In the genomic region with DNA sequence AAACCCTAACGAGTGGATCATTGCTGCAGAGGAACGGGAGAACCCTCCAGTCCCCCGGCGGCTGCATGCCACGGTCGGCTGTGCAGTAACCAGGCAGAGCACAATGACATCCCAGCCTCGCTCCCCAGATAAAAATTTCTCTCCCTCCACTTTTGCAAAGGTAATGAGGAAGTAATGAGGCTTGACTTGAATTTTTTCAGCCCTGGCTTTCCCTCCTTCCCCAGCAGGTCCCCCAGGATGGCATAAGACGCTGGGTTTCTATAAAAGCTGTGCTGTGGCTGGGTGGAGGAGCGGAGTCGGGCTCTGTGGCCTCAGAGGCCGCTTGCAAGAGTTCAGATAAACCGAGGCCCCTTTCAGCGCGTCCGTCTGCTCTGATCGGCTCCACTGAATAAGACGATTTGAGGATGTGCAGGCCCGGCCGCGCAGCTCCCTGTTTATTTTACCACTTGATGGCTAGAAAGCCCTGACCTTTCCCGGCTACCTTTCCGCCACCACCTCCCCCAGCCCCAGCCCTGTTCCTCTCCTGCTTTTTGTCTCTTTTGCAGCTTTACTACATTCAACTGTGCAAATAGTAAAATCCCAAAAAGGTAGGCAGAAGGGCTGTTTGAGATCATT, we compare ENCODE assay signal across 23 cellular contexts.
A peak's percentile ranks its signal among the peaks of the same experiment; 100 is the strongest.
DNase-seq lines count a peak whose midpoint lies in the region; ATAC-seq and TF ChIP-seq lines count a peak whose summit lies in the region.
"Had no signal": no experiment of that assay in that cellular context is flagged by ENCODE, and none has a peak within 500 bp of the region (broad histone marks: within the 10 kb centered on the region; RNA-seq: fewer than 3 reads in every experiment).

No MANE protein-coding gene starts in this region.

- H3K79me2 ChIP-seq in mammary epithelial cell (ENCODE audit: insufficient read depth, low read length) = no peaks in the 10 kb centered on the region

- H3K36me3 ChIP-seq in mammary epithelial cell (ENCODE audit: insufficient read depth, low read length) (no peaks in the 10 kb centered on the region), colonic mucosa (no peaks in the 10 kb centered on the region)
- H3K36me3 ChIP-seq: heart right ventricle had no signal

- intact Hi-C loops in mammary epithelial cell (cut with micrococcal nuclease) = no loop called here
- intact Hi-C loops in colonic mucosa (cut with DNase I) = no loop called here

- no peak overlapping the region for H2AFZ ChIP-seq in mammary epithelial cell (ENCODE audit: low read depth, low read length)

- no peaks in the 10 kb centered on the region for H4K20me1 ChIP-seq in mammary epithelial cell (ENCODE audit: insufficient read depth, low read length)

- POLR2A ChIA-PET in WTC11 (lab: Charles Lee) = no interaction called here

- H3K27me3 ChIP-seq in mammary epithelial cell (ENCODE audit: insufficient read depth, low read length) = no peaks in the 10 kb centered on the region
- no peaks in the 10 kb centered on the region for H3K27me3 ChIP-seq in colonic mucosa

- ATAC-seq in WTC11 (no peak), GM18520 (IDR thresholded peaks at IDR 0.05; ENCODE audit: unreplicated experiment) (no peak)
- ATAC-seq: activated T-cell treated with anti-CD3 and anti-CD28 coated beads, Interleukin-2, amount 50 U/mL, for 72 hours; heart right ventricle; PC-3; stimulated activated naive CD8-positive, alpha-beta T cell treated with anti-CD3 and anti-CD28 coated beads, Interleukin-15, Interleukin-2, amounts not matched to agents 100 U/mL and 50 U/mL, for 24 hours; T-cell had no signal

- H3K9me3 Mint-ChIP-seq in WTC11 (no peaks in the 10 kb centered on the region), mesothelial cell of epicardium (no peaks in the 10 kb centered on the region)

- H3K27ac Mint-ChIP-seq in WTC11 = peak overlapping the region; percentile 62
- peak overlapping the region; percentile 93 for H3K27ac Mint-ChIP-seq in mesothelial cell of epicardium
- H3K27ac Mint-ChIP-seq: activated T-cell treated with anti-CD3 and anti-CD28 coated beads, Interleukin-2, amount 50 U/mL, for 72 hours; T-cell had no signal

- H3K4me3 Mint-ChIP-seq in WTC11 (peak overlapping the region; percentile 44), mesothelial cell of epicardium (no peak overlapping the region)
- H3K4me3 Mint-ChIP-seq: activated T-cell treated with anti-CD3 and anti-CD28 coated beads, Interleukin-2, amount 50 U/mL, for 72 hours; central memory CD8-positive, alpha-beta T cell; T-cell had no signal

- H3K9ac ChIP-seq in mammary epithelial cell (ENCODE audit: insufficient read depth, low read length) = no peak overlapping the region
- no peak overlapping the region for H3K9ac ChIP-seq in colonic mucosa (ENCODE audit: low read depth in 2 of 2, low read length in 2 of 2)

- CTCF ChIA-PET in WTC11 (lab: Charles Lee) (interaction anchor here (2.8 kb wide), 1 partner anchor 93 kb away, joined by 9 read pairs; no protein-coding TSS in a partner anchor), mammary epithelial cell (lab: Charles Lee; ENCODE audit: low non-redundant PET) (no interaction called here)

- H3K27ac ChIP-seq in mammary epithelial cell (ENCODE audit: insufficient read depth, low read depth, low read length) (no peak overlapping the region), colonic mucosa (no peak overlapping the region)
- H3K27ac ChIP-seq: heart right ventricle had no signal

- dilution Hi-C loops in mammary epithelial cell (cut with HindIII; ENCODE audit: low sequenced_read_pairs) = no loop called here

- BruUV-seq in mammary epithelial cell (replicated peaks; lab: Mats Ljungman, UMichigan) = no TSS peak

- DNase-seq in NCI-H82 (lab: John Stamatoyannopoulos, UW) (peak; percentile 11), NCI-H82 treated with DMSO at 0.1 percent for 48 hours (lab: John Stamatoyannopoulos, UW; ENCODE audit: unreplicated experiment) (no peak), WTC11 (ENCODE audit: low spot score) (no peak), mesothelial cell of epicardium (ENCODE audit: low spot score in 2 of 2, unreplicated experiment in 2 of 2) (no peak), mammary epithelial cell (no peak), colonic mucosa (no peak)
- no peak for DNase-seq in activated CD8-positive, alpha-beta memory T cell treated with anti-CD3 and anti-CD28 coated beads for 24 hours
- DNase-seq: activated naive CD4-positive, alpha-beta T cell treated with anti-CD3 and anti-CD28 coated beads, Interleukin-2, amount 50 U/mL, for 16 hours; activated T-cell treated with anti-CD3 and anti-CD28 coated beads, Interleukin-2, amount 50 U/mL, for 72 hours; AML-193; aorta; DND-41; heart right ventricle; NCI-H1436 treated with DMSO at 0.1 percent for 48 hours; occipital lobe; PC-3; SHP77 treated with DMSO at 0.1 percent for 48 hours; small intestine; stimulated activated CD4-positive, alpha-beta T cell treated with anti-CD3 and anti-CD28 coated beads, Interleukin-4, amount 100 ng/mL, for 1 hour; stimulated activated naive CD8-positive, alpha-beta T cell treated with anti-CD3 and anti-CD28 coated beads, Interleukin-15, Interleukin-2, amounts not matched to agents 100 U/mL and 50 U/mL, for 24 hours; T-cell had no signal

- H3K27me3 Mint-ChIP-seq in WTC11 (ENCODE audit: low read depth) = peaks cover 39% of the 10 kb centered on the region
- peaks cover 17% of the 10 kb centered on the region for H3K27me3 Mint-ChIP-seq in mesothelial cell of epicardium (ENCODE audit: low read depth)
- H3K27me3 Mint-ChIP-seq: central memory CD8-positive, alpha-beta T cell had no signal

- H3K4me2 ChIP-seq in mammary epithelial cell (ENCODE audit: insufficient read depth, low read depth, low read length) = no peak overlapping the region

- H3K4me3 ChIP-seq in mammary epithelial cell (replicated peaks in 1 of 3; ENCODE audit: insufficient read depth in 1 of 3, low read depth in 2 of 3, low read length in 3 of 3) (no peak overlapping the region), colonic mucosa (no peak overlapping the region)
- H3K4me3 ChIP-seq: heart right ventricle had no signal

- H3K9me3 ChIP-seq in mammary epithelial cell (replicated peaks; ENCODE audit: insufficient read depth, low read length) = peaks cover 10% of the 10 kb centered on the region
- no peaks in the 10 kb centered on the region for H3K9me3 ChIP-seq in colonic mucosa
- H3K9me3 ChIP-seq: heart right ventricle had no signal

- H3K36me3 Mint-ChIP-seq in WTC11 = no peaks in the 10 kb centered on the region
- no peaks in the 10 kb centered on the region for H3K36me3 Mint-ChIP-seq in mesothelial cell of epicardium
- H3K36me3 Mint-ChIP-seq: T-cell had no signal

- H3K4me1 ChIP-seq in mammary epithelial cell (ENCODE audit: insufficient read depth, low read length) = no peaks in the 10 kb centered on the region
- H3K4me1 ChIP-seq in colonic mucosa = no peaks in the 10 kb centered on the region
- H3K4me1 ChIP-seq: heart right ventricle had no signal

- WGBS in mammary epithelial cell (ENCODE audit: low coverage, missing lambda C conversion rate) = 80% methylated on average over 8 of the region's 22 CpGs

- TF ChIP-seq CTCF in WTC11 (IDR thresholded peaks at IDR 0.05) = no peak
- no peak for TF ChIP-seq CTCF in mesothelial cell of epicardium (IDR thresholded peaks at IDR 0.05; ENCODE audit: unreplicated experiment)
- no peak for TF ChIP-seq CTCF in mammary epithelial cell (conservative IDR thresholded peaks at IDR 0.05 in 1 of 2, IDR thresholded peaks at IDR 0.05 in 1 of 2; ENCODE audit: extremely low read depth in 1 of 2, insufficient read depth in 1 of 2, low read depth in 1 of 2, low read length in 2 of 2)
- TF ChIP-seq CTCF in colonic mucosa (IDR thresholded peaks at IDR 0.05) = no peak

- in situ Hi-C loops in mammary epithelial cell (cut with MboI; ENCODE audit: low sequenced_read_pairs in 2 of 2) = no loop called here

- H3K4me1 Mint-ChIP-seq in WTC11 = peaks cover 95% of the 10 kb centered on the region
- peaks cover 80% of the 10 kb centered on the region for H3K4me1 Mint-ChIP-seq in mesothelial cell of epicardium
- H3K4me1 Mint-ChIP-seq: central memory CD8-positive, alpha-beta T cell; T-cell had no signal

TF ChIP-seq in WTC11, 78 proteins besides CTCF, POLR2A, EP300 and RAD21 (continues in another document):
- TF ChIP-seq, protein P1, sequence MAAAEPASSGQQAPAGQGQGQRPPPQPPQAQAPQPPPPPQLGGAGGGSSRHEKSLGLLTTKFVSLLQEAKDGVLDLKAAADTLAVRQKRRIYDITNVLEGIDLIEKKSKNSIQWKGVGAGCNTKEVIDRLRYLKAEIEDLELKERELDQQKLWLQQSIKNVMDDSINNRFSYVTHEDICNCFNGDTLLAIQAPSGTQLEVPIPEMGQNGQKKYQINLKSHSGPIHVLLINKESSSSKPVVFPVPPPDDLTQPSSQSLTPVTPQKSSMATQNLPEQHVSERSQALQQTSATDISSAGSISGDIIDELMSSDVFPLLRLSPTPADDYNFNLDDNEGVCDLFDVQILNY (CRISPR knock-in tag; IDR thresholded peaks at IDR 0.05) = no peak
- TF ChIP-seq, protein P2, sequence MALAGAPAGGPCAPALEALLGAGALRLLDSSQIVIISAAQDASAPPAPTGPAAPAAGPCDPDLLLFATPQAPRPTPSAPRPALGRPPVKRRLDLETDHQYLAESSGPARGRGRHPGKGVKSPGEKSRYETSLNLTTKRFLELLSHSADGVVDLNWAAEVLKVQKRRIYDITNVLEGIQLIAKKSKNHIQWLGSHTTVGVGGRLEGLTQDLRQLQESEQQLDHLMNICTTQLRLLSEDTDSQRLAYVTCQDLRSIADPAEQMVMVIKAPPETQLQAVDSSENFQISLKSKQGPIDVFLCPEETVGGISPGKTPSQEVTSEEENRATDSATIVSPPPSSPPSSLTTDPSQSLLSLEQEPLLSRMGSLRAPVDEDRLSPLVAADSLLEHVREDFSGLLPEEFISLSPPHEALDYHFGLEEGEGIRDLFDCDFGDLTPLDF (CRISPR knock-in tag; IDR thresholded peaks at IDR 0.05) = no peak
- no peak for TF ChIP-seq NR2C2 (CRISPR knock-in tag; IDR thresholded peaks at IDR 0.05)
- TF ChIP-seq GABPB1 (CRISPR knock-in tag; IDR thresholded peaks at IDR 0.05) = no peak
- no peak for TF ChIP-seq ZBTB21 (CRISPR knock-in tag; IDR thresholded peaks at IDR 0.05; ENCODE audit: borderline replicate concordance)
- TF ChIP-seq, protein P3, sequence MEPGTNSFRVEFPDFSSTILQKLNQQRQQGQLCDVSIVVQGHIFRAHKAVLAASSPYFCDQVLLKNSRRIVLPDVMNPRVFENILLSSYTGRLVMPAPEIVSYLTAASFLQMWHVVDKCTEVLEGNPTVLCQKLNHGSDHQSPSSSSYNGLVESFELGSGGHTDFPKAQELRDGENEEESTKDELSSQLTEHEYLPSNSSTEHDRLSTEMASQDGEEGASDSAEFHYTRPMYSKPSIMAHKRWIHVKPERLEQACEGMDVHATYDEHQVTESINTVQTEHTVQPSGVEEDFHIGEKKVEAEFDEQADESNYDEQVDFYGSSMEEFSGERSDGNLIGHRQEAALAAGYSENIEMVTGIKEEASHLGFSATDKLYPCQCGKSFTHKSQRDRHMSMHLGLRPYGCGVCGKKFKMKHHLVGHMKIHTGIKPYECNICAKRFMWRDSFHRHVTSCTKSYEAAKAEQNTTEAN (CRISPR knock-in tag; IDR thresholded peaks at IDR 0.05) = no peak
- no peak for TF ChIP-seq ATF1 (CRISPR knock-in tag; IDR thresholded peaks at IDR 0.05)
